Comparison of ENCODE assay signal across 18 cellular contexts in the genomic region with DNA sequence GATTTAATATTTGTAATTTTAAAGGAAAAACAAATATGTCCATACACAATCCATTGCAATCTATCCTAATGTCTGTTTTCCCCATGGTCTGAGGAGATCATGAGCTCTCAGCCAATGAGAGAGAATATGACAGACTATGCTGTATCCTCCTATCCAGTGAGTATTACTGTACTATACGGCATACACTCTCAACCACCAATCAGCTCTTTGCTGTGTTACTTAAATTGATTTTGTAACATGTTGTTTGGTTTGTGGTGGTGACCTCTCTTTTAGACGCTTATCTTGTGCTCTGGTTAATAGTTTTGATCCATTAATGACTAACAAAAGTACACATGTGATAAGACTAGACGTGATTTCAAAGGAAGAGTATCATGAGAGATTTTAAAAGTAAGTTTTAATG.
"Had no signal": no experiment of that assay in that cellular context is flagged by ENCODE, and none has a peak within 500 bp of the region (broad histone marks: within the 10 kb centered on the region; RNA-seq: fewer than 3 reads in every experiment).

No MANE protein-coding gene starts in this region.

- DNase-seq: activated CD4-positive, alpha-beta T cell treated with anti-CD3 and anti-CD28 coated beads, Interleukin-2, amount 10 ng/mL, durations not matched to agents 7 days and 5 days; activated CD8-positive, alpha-beta T cell treated with anti-CD3 and anti-CD28 coated beads, Interleukin-2, amount 10 ng/mL, durations not matched to agents 7 days and 5 days; activated gamma-delta T cell treated with Interleukin-2 at 50 U/mL for 16 hours; activated naive CD8-positive, alpha-beta T cell treated with anti-CD3 and anti-CD28 coated beads for 36 hours; amygdala; effector CD8-positive, alpha-beta T cell; hypothalamus; nucleus accumbens; posterior cingulate gyrus; sigmoid colon; stimulated activated CD4-positive, alpha-beta T cell treated with anti-CD3 and anti-CD28 coated beads, Interleukin-2, amount 100 ng/mL, for 48 hours; stimulated activated naive CD4-positive, alpha-beta T cell had no signal

- ATAC-seq: activated CD8-positive, alpha-beta T cell treated with anti-CD3 and anti-CD28 coated beads, Interleukin-2, amount 10 ng/mL, durations not matched to agents 7 days and 5 days had no signal

- H3K9me3 ChIP-seq: sigmoid colon, thoracic aorta had no signal

- H3K4me1 ChIP-seq: sigmoid colon had no signal

- H3K27ac ChIP-seq: sigmoid colon, thoracic aorta had no signal

- H3K27me3 ChIP-seq: sigmoid colon had no signal

- H3K27ac Mint-ChIP-seq: activated CD4-positive, alpha-beta T cell treated with anti-CD3 and anti-CD28 coated beads, Interleukin-2, amount 10 ng/mL, durations not matched to agents 7 days and 5 days; activated CD8-positive, alpha-beta T cell treated with anti-CD3 and anti-CD28 coated beads, Interleukin-2, amount 10 ng/mL, durations not matched to agents 7 days and 5 days; activated naive CD8-positive, alpha-beta T cell treated with anti-CD3 and anti-CD28 coated beads for 36 hours; activated T-helper 1 cell treated with anti-CD3 and anti-CD28 coated beads, Interleukin-12 subunit alpha, Interleukin-12 subunit beta, Interleukin-2, Interleukin-4 antibody, amounts not matched to agents 30 ng/mL and 10 ng/mL and 1 ng/mL, durations not matched to agents 14 hours and 24 hours and 36 hours; brain; dendritic cell treated with granulocyte-macrophage colony-stimulating factor and Interleukin-4, amounts not matched to agents 40 ng/mL and 50 ng/mL, for 4 days; memory B cell; type B pancreatic cell had no signal

- H3K9me3 Mint-ChIP-seq: activated T-helper 1 cell treated with anti-CD3 and anti-CD28 coated beads, Interleukin-12 subunit alpha, Interleukin-12 subunit beta, Interleukin-2, Interleukin-4 antibody, amounts not matched to agents 30 ng/mL and 10 ng/mL and 1 ng/mL, durations not matched to agents 14 hours and 24 hours and 36 hours; brain; dendritic cell treated with granulocyte-macrophage colony-stimulating factor and Interleukin-4, amounts not matched to agents 40 ng/mL and 50 ng/mL, for 4 days; memory B cell had no signal

- H3K4me3 Mint-ChIP-seq: activated CD4-positive, alpha-beta T cell treated with anti-CD3 and anti-CD28 coated beads, Interleukin-2, amount 10 ng/mL, durations not matched to agents 7 days and 5 days; activated CD8-positive, alpha-beta T cell treated with anti-CD3 and anti-CD28 coated beads, Interleukin-2, amount 10 ng/mL, durations not matched to agents 7 days and 5 days; activated naive CD8-positive, alpha-beta T cell treated with anti-CD3 and anti-CD28 coated beads for 36 hours; activated T-helper 1 cell treated with anti-CD3 and anti-CD28 coated beads, Interleukin-12 subunit alpha, Interleukin-12 subunit beta, Interleukin-2, Interleukin-4 antibody, amounts not matched to agents 30 ng/mL and 10 ng/mL and 1 ng/mL, durations not matched to agents 14 hours and 24 hours and 36 hours; brain; dendritic cell treated with granulocyte-macrophage colony-stimulating factor and Interleukin-4, amounts not matched to agents 40 ng/mL and 50 ng/mL, for 4 days; memory B cell; type B pancreatic cell had no signal

- H3K27me3 Mint-ChIP-seq: activated CD4-positive, alpha-beta T cell treated with anti-CD3 and anti-CD28 coated beads, Interleukin-2, amount 10 ng/mL, durations not matched to agents 7 days and 5 days; activated naive CD8-positive, alpha-beta T cell treated with anti-CD3 and anti-CD28 coated beads for 36 hours; brain; memory B cell; type B pancreatic cell had no signal

- H3K4me3 ChIP-seq: sigmoid colon, thoracic aorta had no signal

- H3K36me3 Mint-ChIP-seq: brain, memory B cell, type B pancreatic cell had no signal

- H3K36me3 ChIP-seq: sigmoid colon, thoracic aorta had no signal
